Comparison of ENCODE assay signal across 29 cellular contexts in the genomic region with DNA sequence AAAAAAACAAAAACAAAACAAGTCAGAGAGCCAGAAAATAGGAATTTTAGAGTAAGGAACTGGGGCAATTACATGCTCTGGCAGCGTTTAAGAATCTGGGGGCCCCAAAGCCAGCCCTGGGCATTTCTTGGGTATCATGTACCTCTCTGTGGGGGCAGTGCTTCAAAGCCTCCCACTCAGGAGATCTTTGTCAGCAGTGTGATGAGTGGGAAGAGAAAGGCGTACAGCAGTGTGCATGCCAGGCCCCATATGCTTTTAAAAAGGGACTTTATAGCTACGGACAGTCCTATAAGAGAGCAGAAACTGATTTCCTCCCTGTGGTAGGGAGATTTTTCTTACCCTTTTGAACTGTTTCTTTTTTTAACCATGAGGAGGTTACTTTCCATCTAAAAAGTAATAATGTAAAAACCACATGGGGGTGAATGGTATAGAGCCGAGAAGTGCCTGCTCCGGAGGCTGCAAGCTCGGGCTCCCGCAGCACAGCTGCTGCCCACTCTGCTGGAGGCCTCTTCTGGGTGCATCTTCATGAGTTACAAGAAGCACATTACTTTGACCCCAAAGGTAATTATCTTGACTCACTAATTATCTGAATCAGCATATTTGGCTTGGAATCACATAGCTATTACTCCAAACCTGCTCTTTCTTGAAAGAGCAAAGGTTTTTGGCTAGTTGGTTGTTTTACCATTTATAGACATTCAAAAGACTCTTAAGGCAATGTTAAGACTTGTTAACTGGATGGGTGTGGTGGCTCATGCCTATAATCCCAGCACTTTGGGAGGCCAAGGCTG. TPM values are rescaled to one million over a fixed set of nuclear protein-coding genes. Genes with fewer than 3 reads are reported as not detected.
DNase-seq lines count a peak whose midpoint lies in the region; TF ChIP-seq lines count a peak whose summit lies in the region.
"Had no signal": no experiment of that assay in that cellular context is flagged by ENCODE, and none has a peak within 500 bp of the region (broad histone marks: within the 10 kb centered on the region; RNA-seq: fewer than 3 reads in every experiment).

No MANE protein-coding gene starts in this region.

- no peak for TF ChIP-seq CTCF in endodermal cell (conservative IDR thresholded peaks at IDR 0.05)

- H3K9ac ChIP-seq in endodermal cell (ENCODE audit: extremely low read depth, low read length, poor library complexity, severe bottlenecking) = no peak overlapping the region

- H3K9me3 ChIP-seq in endodermal cell (ENCODE audit: control insufficient read depth, low read length) = no peaks in the 10 kb centered on the region
- H3K9me3 ChIP-seq: body of pancreas, HAP-1, MG63, sigmoid colon, transverse colon had no signal

- H3K27ac ChIP-seq in endodermal cell (ENCODE audit: low read depth, low read length) = no peak overlapping the region
- H3K27ac ChIP-seq: 22Rv1, body of pancreas, foreskin keratinocyte, sigmoid colon, transverse colon had no signal

- H3K27me3 Mint-ChIP-seq in endodermal cell (ENCODE audit: insufficient read depth) = no peaks in the 10 kb centered on the region
- H3K27me3 Mint-ChIP-seq: activated naive CD8-positive, alpha-beta T cell treated with anti-CD3 and anti-CD28 coated beads, Interleukin-2, amount 10 ng/mL, durations not matched to agents 7 days and 5 days; CD8-positive, alpha-beta memory T cell had no signal

- peaks cover 36% of the 10 kb centered on the region for H3K36me3 ChIP-seq in endodermal cell (ENCODE audit: control insufficient read depth, insufficient read depth, low read length)
- H3K36me3 ChIP-seq: HAP-1, transverse colon had no signal

- DNase-seq in NCI-H2227 (lab: John Stamatoyannopoulos, UW; ENCODE audit: unreplicated experiment) = peak; percentile 32
- no peak for DNase-seq in NCI-H2227 treated with DMSO at 0.1 percent for 48 hours (lab: John Stamatoyannopoulos, UW)
- DNase-seq in stimulated activated CD4-positive, alpha-beta T cell treated with anti-CD3 and anti-CD28 coated beads, Interleukin-4, amount 100 ng/mL, for 24 hours = peak; percentile 14
- DNase-seq in stimulated activated CD4-positive, alpha-beta T cell treated with anti-CD3 and anti-CD28 coated beads, Interleukin-12 subunit alpha, Interleukin-12 subunit beta, amount 100 ng/mL, for 4 hours = no peak
- no peak for DNase-seq in endodermal cell
- DNase-seq in NCI-H128 (lab: John Stamatoyannopoulos, UW; ENCODE audit: unreplicated experiment) = no peak
- DNase-seq in middle frontal gyrus (ENCODE audit: extremely low spot score, low spot score) = no peak
- DNase-seq in NCI-H748 (lab: John Stamatoyannopoulos, UW; ENCODE audit: unreplicated experiment) = no peak
- DNase-seq: activated CD4-positive, CD25-positive, alpha-beta regulatory T cell treated with anti-CD3 and anti-CD28 coated beads, Interleukin-2, amount 50 U/mL, for 72 hours; activated naive CD8-positive, alpha-beta T cell treated with anti-CD3 and anti-CD28 coated beads, Interleukin-2, amount 10 ng/mL, durations not matched to agents 7 days and 5 days; body of pancreas; CD8-positive, alpha-beta memory T cell; erythroblast; foreskin keratinocyte; GDM1; hypothalamus; MG63; NCI-H1436; NCI-H2171 treated with DMSO at 0.1 percent for 48 hours; NCI-H748 treated with DMSO at 0.1 percent for 48 hours; posterior cingulate gyrus; sigmoid colon; stimulated activated naive CD4-positive, alpha-beta T cell treated with Interleukin-2 at 50 U/mL for 16 hours; T1000; transverse colon had no signal

- H3K4me3 ChIP-seq in endodermal cell (ENCODE audit: low read length) = no peak overlapping the region
- H3K4me3 ChIP-seq: body of pancreas, HAP-1, MG63, sigmoid colon, transverse colon had no signal

- H3K36me3 Mint-ChIP-seq in endodermal cell (ENCODE audit: low read depth) = peaks cover 20% of the 10 kb centered on the region

- peak overlapping the region; percentile 94 for H3K27ac Mint-ChIP-seq in endodermal cell
- H3K27ac Mint-ChIP-seq: activated naive CD8-positive, alpha-beta T cell treated with anti-CD3 and anti-CD28 coated beads, Interleukin-2, amount 10 ng/mL, durations not matched to agents 7 days and 5 days had no signal

- H3K4me1 Mint-ChIP-seq in endodermal cell = peaks cover 29% of the 10 kb centered on the region
- H3K4me1 Mint-ChIP-seq: neural crest cell had no signal

- no peaks in the 10 kb centered on the region for H3K27me3 ChIP-seq in endodermal cell (ENCODE audit: control insufficient read depth, insufficient read depth, low read length, poor library complexity, severe bottlenecking)
- H3K27me3 ChIP-seq: body of pancreas, foreskin keratinocyte, MG63, sigmoid colon, transverse colon had no signal

- WGBS in endodermal cell (ENCODE audit: insufficient coverage in 1 of 2, insufficient read length in 1 of 2), 2 experiments = 92 to 93% methylated on average over 7 of the region's 7 CpGs

- no peak overlapping the region for H3K4me3 Mint-ChIP-seq in endodermal cell
- H3K4me3 Mint-ChIP-seq: activated naive CD8-positive, alpha-beta T cell treated with anti-CD3 and anti-CD28 coated beads, Interleukin-2, amount 10 ng/mL, durations not matched to agents 7 days and 5 days; CD8-positive, alpha-beta memory T cell; neural crest cell had no signal

- H3K4me1 ChIP-seq in endodermal cell (ENCODE audit: control insufficient read depth, insufficient read depth, low read length) = no peaks in the 10 kb centered on the region
- H3K4me1 ChIP-seq: body of pancreas, foreskin keratinocyte, HAP-1, sigmoid colon, transverse colon had no signal

- no peaks in the 10 kb centered on the region for H3K9me3 Mint-ChIP-seq in endodermal cell
- H3K9me3 Mint-ChIP-seq: activated naive CD8-positive, alpha-beta T cell treated with anti-CD3 and anti-CD28 coated beads, Interleukin-2, amount 10 ng/mL, durations not matched to agents 7 days and 5 days; CD8-positive, alpha-beta memory T cell; neural crest cell had no signal

RNA-seq across cellular contexts. Expression of gene PROC, which starts 46.4 kb away (rescaled TPM):
- under 1 TPM; 0.46 to 0.51 TPM for total RNA-seq in endodermal cell
- 1.0 TPM for polyA plus RNA-seq in endodermal cell (2013, experiment 1 of 2)
- polyA plus RNA-seq in endodermal cell (2013, experiment 2 of 2) = 0.66 TPM
- total RNA-seq: activated naive CD8-positive, alpha-beta T cell treated with anti-CD3 and anti-CD28 coated beads, Interleukin-2, amount 10 ng/mL, durations not matched to agents 7 days and 5 days; lower leg skin; neural crest cell; sigmoid colon had no signal
- polyA plus RNA-seq: CD8-positive, alpha-beta memory T cell had no signal

Comparison
In these comparisons a context has a peak if more than half of its experiments do, and no peak if none do; other contexts are left out.
1. DNase-seq: peak in NCI-H2227 (single experiment) and stimulated activated CD4-positive, alpha-beta T cell treated with anti-CD3 and anti-CD28 coated beads, Interleukin-4, amount 100 ng/mL, for 24 hours (single experiment); none in NCI-H2227 treated with DMSO at 0.1 percent for 48 hours (single experiment), stimulated activated CD4-positive, alpha-beta T cell treated with anti-CD3 and anti-CD28 coated beads, Interleukin-12 subunit alpha, Interleukin-12 subunit beta, amount 100 ng/mL, for 4 hours (single experiment), endodermal cell (single experiment), NCI-H128 (single experiment), middle frontal gyrus (single experiment) and NCI-H748 (single experiment).